8 cellular contexts compared by ENCODE assay signal in genomic region chr16:74448990-74449389, GRCh38. TPM values are rescaled to one million over a fixed set of nuclear protein-coding genes. Genes with fewer than 3 reads are reported as not detected.
DNase-seq lines count a peak whose midpoint lies in the region; ATAC-seq and TF ChIP-seq lines count a peak whose summit lies in the region.

No MANE protein-coding gene starts in this region.

- H3K4me1 ChIP-seq in body of pancreas (peaks cover 6% of the 10 kb centered on the region), subcutaneous abdominal adipose tissue (ENCODE audit: control insufficient read depth in 5 of 5, insufficient read depth in 5 of 5, low read length in 5 of 5) (peaks cover 12 to 58% (median 42%) of the 10 kb centered on the region in 5 donors)

- H3K27me3 ChIP-seq in body of pancreas (no peaks in the 10 kb centered on the region), subcutaneous abdominal adipose tissue (ENCODE audit: control insufficient read depth in 5 of 5, insufficient read depth in 4 of 5, low read length in 5 of 5) (no peaks in the 10 kb centered on the region)

- peak overlapping the region in 1 of 5 donors; percentile 32 for H3K9ac ChIP-seq in subcutaneous abdominal adipose tissue (ENCODE audit: low read length in 5 of 5)

- H3K27ac ChIP-seq in body of pancreas (peak overlapping the region in 2 of 4 donors; percentile 34 to 61), subcutaneous abdominal adipose tissue (ENCODE audit: low read depth, low read length) (peak overlapping the region; percentile 86)

- no peak for TF ChIP-seq CTCF in body of pancreas (IDR thresholded peaks at IDR 0.05)

- ATAC-seq in body of pancreas: peak; percentile 77
- no peak for ATAC-seq in GM18867 (IDR thresholded peaks at IDR 0.05; ENCODE audit: unreplicated experiment)
- no peak for ATAC-seq in GM18858 (IDR thresholded peaks at IDR 0.05; ENCODE audit: unreplicated experiment)

- intact Hi-C loops in body of pancreas (cut with DNase I): no loop called here

- H3K9me3 ChIP-seq in body of pancreas: no peaks in the 10 kb centered on the region
- no peaks in the 10 kb centered on the region for H3K9me3 ChIP-seq in subcutaneous abdominal adipose tissue (ENCODE audit: control insufficient read depth in 5 of 5, low read length in 5 of 5)

- 77 to 81% methylated on average over 8 of the region's 8 CpGs for WGBS in body of pancreas, 2 donors

- H3K4me3 ChIP-seq in body of pancreas (no peak overlapping the region), subcutaneous abdominal adipose tissue (ENCODE audit: low read depth in 1 of 5, low read length in 5 of 5) (peak overlapping the region in 1 of 5 donors; percentile 5)

- DNase-seq in HPDE6-E6E7 (ENCODE audit: extremely low spot score): peak; percentile 91
- DNase-seq in body of pancreas: peak; percentile 25 to 72 (median 44)
- DNase-seq in kidney tubule cell (ENCODE audit: low spot score): peak; percentile 91
- DNase-seq in T-helper 9 cell: no peak
- DNase-seq in activated gamma-delta T cell treated with Interleukin-2 at 50 U/mL for 16 hours: no peak

- H3K36me3 ChIP-seq in body of pancreas (replicated peaks in 1 of 2; ENCODE audit: insufficient read depth in 1 of 2, low read depth in 2 of 2) (peaks cover 4 to 16% of the 10 kb centered on the region in 2 donors), subcutaneous abdominal adipose tissue (ENCODE audit: control insufficient read depth in 5 of 5, insufficient read depth in 5 of 5, low read length in 5 of 5) (peaks cover 0 to 29% (median 25%) of the 10 kb centered on the region in 5 donors)

- TF ChIP-seq POLR2A in body of pancreas (IDR thresholded peaks at IDR 0.05): no peak

RNA-seq across cellular contexts. Expression of gene CLEC18B, which starts 27.7 kb away (rescaled TPM):
- total RNA-seq in body of pancreas: under 1 TPM in 1 of 2 donors, not detected in 1; 0.26 TPM

Comparison
In these comparisons a context has a peak if more than half of its experiments do, and no peak if none do; other contexts are left out.
1. DNase-seq: peak in HPDE6-E6E7 (single experiment), body of pancreas (4 of 4) and kidney tubule cell (single experiment); none in T-helper 9 cell (single experiment) and activated gamma-delta T cell treated with Interleukin-2 at 50 U/mL for 16 hours (single experiment).